8 cellular contexts compared by ENCODE assay signal in the genomic region with DNA sequence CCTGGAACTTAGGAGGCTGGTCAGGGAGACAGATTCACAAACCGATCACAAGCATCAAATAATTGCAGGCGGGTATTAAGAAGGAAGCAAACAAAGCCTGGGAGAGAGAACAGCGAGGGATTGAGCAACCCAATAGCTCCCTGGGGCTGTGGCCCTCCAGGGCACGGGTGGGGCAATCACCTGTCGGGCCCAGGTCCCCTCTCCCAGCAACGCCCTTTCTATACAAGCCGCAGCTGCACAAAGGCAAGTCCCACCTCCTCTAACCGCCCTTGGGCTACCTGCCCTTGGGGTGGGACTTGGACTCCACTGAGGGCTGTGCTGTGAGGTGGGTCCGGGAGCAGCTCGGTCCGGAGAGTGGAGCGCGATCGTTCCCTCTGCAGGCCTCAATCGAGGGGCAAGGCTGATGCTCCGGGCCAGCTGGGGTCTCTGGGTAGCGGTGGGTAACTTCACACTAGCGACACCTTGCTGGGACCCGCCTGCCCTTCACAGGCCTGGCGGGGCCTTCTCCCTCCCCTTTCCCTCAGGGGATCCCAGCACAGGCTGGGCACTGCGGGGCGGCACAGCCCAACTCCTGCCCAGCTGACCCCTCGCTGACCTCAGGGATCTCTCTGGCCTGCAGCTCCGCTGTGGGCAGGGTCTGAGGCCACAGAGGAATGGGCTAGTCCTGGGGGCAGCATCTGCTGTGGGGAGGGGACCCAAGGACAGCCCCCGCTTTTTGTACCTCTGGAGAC. TPM values are rescaled to one million over a fixed set of nuclear protein-coding genes. Genes with fewer than 3 reads are reported as not detected.
A peak's percentile ranks its signal among the peaks of the same experiment; 100 is the strongest.
DNase-seq lines count a peak whose midpoint lies in the region; TF ChIP-seq lines count a peak whose summit lies in the region.

No MANE protein-coding gene starts in this region.

- no peaks in the 10 kb centered on the region for H3K27me3 ChIP-seq in OCI-LY3 (ENCODE audit: low read depth, low read length)
- H3K27me3 ChIP-seq in esophagus muscularis mucosa, result no peaks in the 10 kb centered on the region
- H3K27me3 ChIP-seq in parathyroid adenoma (ENCODE audit: control insufficient read depth, insufficient read depth, low read length), result no peaks in the 10 kb centered on the region

- peak overlapping the region; percentile 53 for H3K4me2 ChIP-seq in OCI-LY3 (ENCODE audit: low read length)
- H3K4me2 ChIP-seq in parathyroid adenoma (ENCODE audit: low read length), result peak overlapping the region; percentile 82

- WGBS in esophagus muscularis mucosa, result 66% methylated on average over 18 of the region's 25 CpGs

- POLR2A ChIA-PET in GM10248 (lab: Yijun Ruan, JAX), result interaction anchor here (1.1 to 11.3 kb wide), 4 partner anchors 11 to 90 kb away, joined by 3 to 147 read pairs (median 8); a partner anchor contains a TSS

- H2AFZ ChIP-seq in OCI-LY3 (ENCODE audit: low read depth, low read length), result no peak overlapping the region
- peak overlapping the region; percentile 94 for H2AFZ ChIP-seq in parathyroid adenoma

- intact Hi-C loops in esophagus muscularis mucosa (cut with DNase I), result no loop called here

- H3K36me3 ChIP-seq in OCI-LY3 (replicated peaks; ENCODE audit: low read depth, low read length) (peaks cover 49% of the 10 kb centered on the region), esophagus muscularis mucosa (peaks cover 22 to 28% (median 25%) of the 10 kb centered on the region in 4 donors), parathyroid adenoma (ENCODE audit: control insufficient read depth, insufficient read depth, low read length) (no peaks in the 10 kb centered on the region)

- H3K4me3 ChIP-seq in OCI-LY3 (ENCODE audit: low read length) (no peak overlapping the region), esophagus muscularis mucosa (peak overlapping the region in 3 of 4 donors; percentile 12 to 30 (median 18)), parathyroid adenoma (ENCODE audit: low read depth, low read length) (peak overlapping the region; percentile 99)

- no peaks in the 10 kb centered on the region for H4K20me1 ChIP-seq in OCI-LY3 (ENCODE audit: insufficient read depth, low read length)

- peak overlapping the region; percentile 48; the same call in 1 of the 2 replicates for H3K9ac ChIP-seq in OCI-LY3 (ENCODE audit: low read length)
- H3K9ac ChIP-seq in parathyroid adenoma, result peak overlapping the region; percentile 100

- CTCF ChIA-PET in GM10248 (lab: Yijun Ruan, JAX), result interaction anchor here (1.1 to 13.5 kb wide), 5 partner anchors 7 to 94 kb away, joined by 7 to 530 read pairs (median 8); a partner anchor contains a TSS

- H3K79me2 ChIP-seq in OCI-LY3 (ENCODE audit: low read length) (no peaks in the 10 kb centered on the region; the same call in 1 of the 2 replicates), parathyroid adenoma (peaks cover 34% of the 10 kb centered on the region)

- H3K9me3 ChIP-seq in OCI-LY3 (ENCODE audit: insufficient read depth, low read length) (no peaks in the 10 kb centered on the region), esophagus muscularis mucosa (no peaks in the 10 kb centered on the region), parathyroid adenoma (ENCODE audit: control insufficient read depth, low read length) (no peaks in the 10 kb centered on the region)

- no peak for TF ChIP-seq EP300 in esophagus muscularis mucosa (IDR thresholded peaks at IDR 0.05)

- no peak; the same call in 1 of the 2 replicates for TF ChIP-seq CTCF in OCI-LY3 (IDR thresholded peaks at IDR 0.05; ENCODE audit: low read depth, low read length)
- TF ChIP-seq CTCF in esophagus muscularis mucosa (IDR thresholded peaks at IDR 0.05), result peak in 1 of 3 experiments; percentile 3
- no peak for TF ChIP-seq CTCF in parathyroid adenoma (IDR thresholded peaks at IDR 0.05)
- TF ChIP-seq CTCF in GM10248 (IDR thresholded peaks at IDR 0.05; ENCODE audit: control extremely low read depth, extremely low read depth, low read depth, missing control alignments), result no peak

- H3K4me1 ChIP-seq in OCI-LY3 (ENCODE audit: low read length), result peaks cover 55% of the 10 kb centered on the region
- peaks cover 47 to 65% (median 52%) of the 10 kb centered on the region in 4 donors for H3K4me1 ChIP-seq in esophagus muscularis mucosa
- H3K4me1 ChIP-seq in parathyroid adenoma, result peaks cover 21% of the 10 kb centered on the region

- peak; percentile 78 for DNase-seq in NCI-H748 (lab: John Stamatoyannopoulos, UW; ENCODE audit: unreplicated experiment)
- no peak for DNase-seq in NCI-H748 treated with DMSO at 0.1 percent for 48 hours (lab: John Stamatoyannopoulos, UW)
- DNase-seq in esophagus muscularis mucosa (ENCODE audit: extremely low spot score), result no peak
- DNase-seq in GM10248 (ENCODE audit: extremely low spot score), result no peak
- DNase-seq in RKO (ENCODE audit: low spot score), result no peak
- no peak for DNase-seq in foreskin melanocyte

- TF ChIP-seq POLR2A in esophagus muscularis mucosa (IDR thresholded peaks at IDR 0.05; ENCODE audit: low read depth), result no peak

- H3K27ac ChIP-seq in OCI-LY3 (ENCODE audit: low read length) (0 out of 2 replicates have a peak overlapping the region, but pooled peaks have one; percentile 43), esophagus muscularis mucosa (replicated peaks in 1 of 4) (peak overlapping the region; percentile 61 to 84 (median 71)), parathyroid adenoma (peak overlapping the region; percentile 98)

RNA-seq across cellular contexts. Expression of a gene that starts 8.0 kb away (rescaled TPM):
- 100 to 1,000 TPM; 194 to 265 (median 233) TPM for total RNA-seq in esophagus muscularis mucosa

RNA-seq across cellular contexts. Expression of a gene that starts 8.3 kb away (rescaled TPM):
- 10 to 100 TPM; 20.8 to 35.1 (median 26.3) TPM for total RNA-seq in esophagus muscularis mucosa

RNA-seq across cellular contexts. Expression of a gene that starts 11.3 kb away (rescaled TPM):
- 10 to 100 TPM in 3 of 4 donors, 1 to 10 TPM in 1; 9.1 to 16.9 (median 13.3) TPM for total RNA-seq in esophagus muscularis mucosa

RNA-seq across cellular contexts. Expression of a gene that starts 18.6 kb away (rescaled TPM):
- 100 to 1,000 TPM; 307 to 437 (median 325) TPM for total RNA-seq in esophagus muscularis mucosa

RNA-seq across cellular contexts. Expression of a gene that starts 18.8 kb away (rescaled TPM):
- not detected for total RNA-seq in esophagus muscularis mucosa

Comparison
In these comparisons a context has a peak if more than half of its experiments do, and no peak if none do; other contexts are left out.
1. H3K27ac ChIP-seq: peak in every context shown above with its lines; median percentile 98 in parathyroid adenoma; 71 in esophagus muscularis mucosa; 43 in OCI-LY3.